ENCODE assay signal across 8 cellular contexts in genomic region chr5:65925601-65926275, GRCh38. TPM values are rescaled to one million over a fixed set of nuclear protein-coding genes. Genes with fewer than 3 reads are reported as not detected.
A peak's percentile ranks its signal among the peaks of the same experiment; 100 is the strongest.
DNase-seq lines count a peak whose midpoint lies in the region; ATAC-seq and TF ChIP-seq lines count a peak whose summit lies in the region.

No MANE protein-coding gene starts in this region.

- H3K4me1 ChIP-seq in ectodermal cell (ENCODE audit: control insufficient read depth, insufficient read depth, low read length), result peaks cover 10% of the 10 kb centered on the region

- intact Hi-C loops in CD4-positive, alpha-beta T cell (cut with DNase I, micrococcal nuclease), result loop anchor here (1.0 to 10.0 kb wide), 11 partner anchors 17 to 247 kb away; partner anchors contain the start of genes NLN (in 2 of the 2), SGTB (in 2 of the 2) and SREK1 (in 1 of the 2)

- peak; percentile 69 to 85 (median 76) for DNase-seq in CD4-positive, alpha-beta T cell
- DNase-seq in NCI-H526 (lab: John Stamatoyannopoulos, UW), result peak; percentile 71 to 87
- peak; percentile 67 to 72 for DNase-seq in activated CD4-positive, alpha-beta T cell treated with anti-CD3 and anti-CD28 coated beads, Interleukin-2, amount 50 U/mL, for 48 hours
- peak; percentile 95 for DNase-seq in medulla oblongata (ENCODE audit: extremely low spot score)
- DNase-seq in stimulated activated CD4-positive, alpha-beta T cell treated with anti-CD3 and anti-CD28 coated beads, TNF-alpha, amount 100 ng/mL, for 48 hours (ENCODE audit: low read depth in 3 of 3), result peak; percentile 33 to 60 (median 48)

- H3K4me3 Mint-ChIP-seq in CD4-positive, alpha-beta T cell, result peak overlapping the region; percentile 98

- H3K4me3 ChIP-seq in ectodermal cell (ENCODE audit: insufficient read depth, low read depth, low read length), result peak overlapping the region; percentile 80

- H3K27ac Mint-ChIP-seq in CD4-positive, alpha-beta T cell, result peak overlapping the region; percentile 88

- TF ChIP-seq CTCF in CD4-positive, alpha-beta T cell (IDR thresholded peaks at IDR 0.05), result no peak

- peak; percentile 65 for ATAC-seq in CD4-positive, alpha-beta T cell (ENCODE audit: poor library complexity)
- peak; percentile 80 for ATAC-seq in GM19324 (IDR thresholded peaks at IDR 0.05; ENCODE audit: low FRiP score, unreplicated experiment)
- peak; percentile 55 for ATAC-seq in HG03457 (IDR thresholded peaks at IDR 0.05; ENCODE audit: unreplicated experiment)

- WGBS in ectodermal cell, 2 experiments, result 0% methylated on average over 94 of the region's 94 CpGs

- no peaks in the 10 kb centered on the region for H3K9me3 Mint-ChIP-seq in CD4-positive, alpha-beta T cell

- H3K36me3 ChIP-seq in ectodermal cell (ENCODE audit: control insufficient read depth, insufficient read depth, low read length), result no peaks in the 10 kb centered on the region

- peak overlapping the region; percentile 98 for H3K27ac ChIP-seq in CD4-positive, alpha-beta T cell (ENCODE audit: low read depth, low read length)
- peak overlapping the region; percentile 97 for H3K27ac ChIP-seq in ectodermal cell (ENCODE audit: insufficient read depth, low read depth, low read length, poor library complexity, severe bottlenecking)

- POLR2A ChIA-PET in CD4-positive, alpha-beta T cell (lab: Charles Lee), result interaction anchor here (0.7 to 5.8 kb wide), 42 partner anchors 11 to 363 kb away, joined by 3 to 86 read pairs (median 4); partner anchors contain the start of genes CENPK, NLN, PPWD1 and SGTB

- H3K9me3 ChIP-seq in CD4-positive, alpha-beta T cell (ENCODE audit: control insufficient read depth, low read length), result no peaks in the 10 kb centered on the region
- H3K9me3 ChIP-seq in ectodermal cell (ENCODE audit: control insufficient read depth, low read length), result no peaks in the 10 kb centered on the region

- H3K27me3 ChIP-seq in CD4-positive, alpha-beta T cell (ENCODE audit: control insufficient read depth, insufficient read depth, low read length), result no peaks in the 10 kb centered on the region
- peaks cover 16% of the 10 kb centered on the region for H3K27me3 ChIP-seq in ectodermal cell (ENCODE audit: control insufficient read depth, insufficient read depth, low read length, poor library complexity, severe bottlenecking)

- H3K36me3 Mint-ChIP-seq in CD4-positive, alpha-beta T cell (ENCODE audit: low read depth), result peaks cover 40% of the 10 kb centered on the region

- H3K27me3 Mint-ChIP-seq in CD4-positive, alpha-beta T cell, result no peaks in the 10 kb centered on the region

- CTCF ChIA-PET in CD4-positive, alpha-beta T cell (lab: Charles Lee), result interaction anchor here (0.7 to 1.7 kb wide), 5 partner anchors 11 to 246 kb away, joined by 3 to 4 read pairs (median 3); no protein-coding TSS in a partner anchor

- peaks cover 48% of the 10 kb centered on the region for H3K4me1 Mint-ChIP-seq in CD4-positive, alpha-beta T cell (ENCODE audit: low read depth)

RNA-seq across cellular contexts. Expression of gene ERBIN, which starts 0.6 kb away (rescaled TPM):
- 10 to 100 TPM; 94.7 to 96.9 TPM for total RNA-seq in CD4-positive, alpha-beta T cell
- polyA plus RNA-seq in ectodermal cell (2013, experiment 1 of 4), result 34.4 TPM
- polyA plus RNA-seq in ectodermal cell (2013, experiment 2 of 4), result 40.2 TPM
- polyA plus RNA-seq in ectodermal cell (2013, experiment 3 of 4), result 26.7 TPM
- 30.6 TPM for polyA plus RNA-seq in ectodermal cell (2013, experiment 4 of 4)

Comparison
In these comparisons a context has a peak if more than half of its experiments do, and no peak if none do; other contexts are left out.
1. Peak in every context shown above with its lines: DNase-seq, ATAC-seq, H3K4me3 ChIP-seq and H3K27ac ChIP-seq.